In the genomic region with DNA sequence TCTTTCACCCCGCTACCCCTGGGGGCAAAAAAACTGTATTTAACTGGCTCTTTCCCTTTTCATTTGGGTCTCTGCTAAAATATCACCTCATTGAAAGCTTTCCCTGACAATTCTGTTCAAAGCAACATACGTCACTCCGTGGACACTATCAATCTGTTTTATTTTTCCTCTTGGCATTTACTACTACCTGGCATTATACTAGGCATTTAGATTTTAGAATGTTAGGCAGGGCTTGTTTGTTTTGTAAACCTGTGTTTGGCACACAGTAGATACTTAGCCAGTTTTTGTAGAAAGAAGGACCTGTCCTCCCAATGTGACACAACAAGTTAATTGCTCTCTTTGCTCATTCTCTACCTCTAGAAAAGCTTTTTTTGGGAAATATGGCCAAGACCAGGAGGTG, we compare ENCODE assay signal across 23 cellular contexts. TPM values are rescaled to one million over a fixed set of nuclear protein-coding genes. Genes with fewer than 3 reads are reported as not detected.
"Had no signal": no experiment of that assay in that cellular context is flagged by ENCODE, and none has a peak within 500 bp of the region (broad histone marks: within the 10 kb centered on the region; RNA-seq: fewer than 3 reads in every experiment).

No MANE protein-coding gene starts in this region.

- H3K27ac ChIP-seq: coronary artery, esophagus muscularis mucosa, foreskin keratinocyte, gastroesophageal sphincter, heart left ventricle, hepatocyte, left lung, lower lobe of right lung had no signal

- ATAC-seq: foreskin keratinocyte, gastroesophageal sphincter, left colon, left lung, lower lobe of right lung, mucosa of descending colon had no signal

- H3K9me3 Mint-ChIP-seq: immature natural killer cell, naive B cell had no signal

- H3K4me1 Mint-ChIP-seq: mesothelial cell of epicardium had no signal

- H3K27me3 Mint-ChIP-seq: naive B cell had no signal

- H3K27ac Mint-ChIP-seq: mesothelial cell of epicardium had no signal

- H3K4me3 Mint-ChIP-seq: immature natural killer cell, mesothelial cell of epicardium, naive B cell had no signal

- DNase-seq: dermis blood vessel endothelial cell; dorsolateral prefrontal cortex; effector CD4-positive, alpha-beta T cell; effector memory CD4-positive, alpha-beta T cell; foreskin keratinocyte; heart left ventricle; hypothalamus; immature natural killer cell; islet precursor cell; kidney; kidney glomerular epithelial cell; left colon; left lung; left ventricle myocardium superior; lower lobe of right lung; mesenchymal stem cell; mucosa of descending colon; naive B cell had no signal

- H3K36me3 Mint-ChIP-seq: immature natural killer cell, mesothelial cell of epicardium, naive B cell had no signal

RNA-seq across cellular contexts. Expression of gene PDK4, which starts 26.5 kb away (rescaled TPM):
- total RNA-seq: foreskin keratinocyte had no signal
